In genomic region chr3:50264389-50264963, GRCh38 we compare ENCODE assay signal across 10 cellular contexts. TPM values are rescaled to one million over a fixed set of nuclear protein-coding genes. Genes with fewer than 3 reads are reported as not detected.
DNase-seq lines count a peak whose midpoint lies in the region; ATAC-seq and TF ChIP-seq lines count a peak whose summit lies in the region.
"Had no signal": no experiment of that assay in that cellular context is flagged by ENCODE, and none has a peak within 500 bp of the region (broad histone marks: within the 10 kb centered on the region; RNA-seq: fewer than 3 reads in every experiment).

No MANE protein-coding gene starts in this region.

- peaks cover 15 to 94% (median 89%) of the 10 kb centered on the region in 5 donors for H3K4me1 ChIP-seq in subcutaneous abdominal adipose tissue (ENCODE audit: control insufficient read depth in 5 of 5, insufficient read depth in 5 of 5, low read length in 5 of 5)

- no peaks in the 10 kb centered on the region for H3K27me3 Mint-ChIP-seq in chondrocyte (ENCODE audit: low read depth)
- H3K27me3 Mint-ChIP-seq in activated T-cell treated with anti-CD3 and anti-CD28 coated beads, Interleukin-2, amount 50 U/mL, for 4 hours (ENCODE audit: low read depth), result peaks cover 4% of the 10 kb centered on the region
- peaks cover 20% of the 10 kb centered on the region for H3K27me3 Mint-ChIP-seq in activated naive CD8-positive, alpha-beta T cell treated with anti-CD3 and anti-CD28 coated beads for 36 hours

- no peak overlapping the region for H3K4me3 ChIP-seq in subcutaneous abdominal adipose tissue (ENCODE audit: low read depth in 1 of 5, low read length in 5 of 5)

- no peaks in the 10 kb centered on the region for H3K9me3 Mint-ChIP-seq in chondrocyte (ENCODE audit: low read depth)
- no peaks in the 10 kb centered on the region for H3K9me3 Mint-ChIP-seq in activated T-cell treated with anti-CD3 and anti-CD28 coated beads, Interleukin-2, amount 50 U/mL, for 4 hours
- H3K9me3 Mint-ChIP-seq in activated naive CD8-positive, alpha-beta T cell treated with anti-CD3 and anti-CD28 coated beads for 36 hours, result no peaks in the 10 kb centered on the region
- H3K9me3 Mint-ChIP-seq: T-helper 1 cell treated with Interleukin-12 subunit alpha and Interleukin-12 subunit beta and Interleukin-4 antibody, amounts not matched to agents 30 μg/mL and 1 μg/mL, for 36 hours had no signal

- peak overlapping the region; percentile 83 for H3K27ac ChIP-seq in subcutaneous abdominal adipose tissue (ENCODE audit: low read depth, low read length)

- no peaks in the 10 kb centered on the region for H3K36me3 ChIP-seq in subcutaneous abdominal adipose tissue (ENCODE audit: control insufficient read depth in 5 of 5, insufficient read depth in 5 of 5, low read length in 5 of 5)

- H3K4me3 Mint-ChIP-seq in chondrocyte (ENCODE audit: unreplicated experiment), result no peak overlapping the region
- H3K4me3 Mint-ChIP-seq in activated T-cell treated with anti-CD3 and anti-CD28 coated beads, Interleukin-2, amount 50 U/mL, for 4 hours, result no peak overlapping the region
- H3K4me3 Mint-ChIP-seq in activated naive CD8-positive, alpha-beta T cell treated with anti-CD3 and anti-CD28 coated beads for 36 hours, result no peak overlapping the region
- H3K4me3 Mint-ChIP-seq: B cell; T-helper 1 cell treated with Interleukin-12 subunit alpha and Interleukin-12 subunit beta and Interleukin-4 antibody, amounts not matched to agents 30 μg/mL and 1 μg/mL, for 36 hours had no signal

- no peak for TF ChIP-seq CTCF in chondrocyte (IDR thresholded peaks at IDR 0.05)

- H3K4me1 Mint-ChIP-seq in chondrocyte (ENCODE audit: low read depth), result peaks cover 84% of the 10 kb centered on the region
- peaks cover 4% of the 10 kb centered on the region for H3K4me1 Mint-ChIP-seq in activated T-cell treated with anti-CD3 and anti-CD28 coated beads, Interleukin-2, amount 50 U/mL, for 4 hours (ENCODE audit: low read depth)
- H3K4me1 Mint-ChIP-seq in activated naive CD8-positive, alpha-beta T cell treated with anti-CD3 and anti-CD28 coated beads for 36 hours, result peaks cover 3% of the 10 kb centered on the region

- H3K9ac ChIP-seq in subcutaneous abdominal adipose tissue (ENCODE audit: low read length in 5 of 5), result peak overlapping the region in 2 of 5 donors; percentile 30 to 41

- peak overlapping the region; percentile 96 for H3K27ac Mint-ChIP-seq in chondrocyte (ENCODE audit: unreplicated experiment)
- no peak overlapping the region for H3K27ac Mint-ChIP-seq in activated naive CD8-positive, alpha-beta T cell treated with anti-CD3 and anti-CD28 coated beads for 36 hours
- H3K27ac Mint-ChIP-seq: B cell; T-helper 1 cell treated with Interleukin-12 subunit alpha and Interleukin-12 subunit beta and Interleukin-4 antibody, amounts not matched to agents 30 μg/mL and 1 μg/mL, for 36 hours had no signal

- no peaks in the 10 kb centered on the region for H3K36me3 Mint-ChIP-seq in chondrocyte (ENCODE audit: low read depth)
- no peaks in the 10 kb centered on the region for H3K36me3 Mint-ChIP-seq in activated T-cell treated with anti-CD3 and anti-CD28 coated beads, Interleukin-2, amount 50 U/mL, for 4 hours (ENCODE audit: insufficient read depth)
- H3K36me3 Mint-ChIP-seq in activated naive CD8-positive, alpha-beta T cell treated with anti-CD3 and anti-CD28 coated beads for 36 hours, result no peaks in the 10 kb centered on the region

- H3K9me3 ChIP-seq in subcutaneous abdominal adipose tissue (ENCODE audit: control insufficient read depth in 5 of 5, low read length in 5 of 5), result no peaks in the 10 kb centered on the region

- peaks cover 0 to 3% (median 0%) of the 10 kb centered on the region in 5 donors for H3K27me3 ChIP-seq in subcutaneous abdominal adipose tissue (ENCODE audit: control insufficient read depth in 5 of 5, insufficient read depth in 4 of 5, low read length in 5 of 5)

- peak; percentile 8 for DNase-seq in NCI-H1105 treated with DMSO at 0.1 percent for 48 hours (lab: John Stamatoyannopoulos, UW)
- DNase-seq in NCI-H1105 (lab: John Stamatoyannopoulos, UW), result no peak
- DNase-seq in chondrocyte (ENCODE audit: low spot score), result no peak
- DNase-seq in kidney tubule cell (ENCODE audit: low spot score), result peak; percentile 97
- no peak for DNase-seq in activated T-cell treated with anti-CD3 and anti-CD28 coated beads, Interleukin-2, amount 50 U/mL, for 4 hours
- DNase-seq in activated naive CD8-positive, alpha-beta T cell treated with anti-CD3 and anti-CD28 coated beads for 36 hours, result no peak
- no peak for DNase-seq in UCSD-AML1 (lab: John Stamatoyannopoulos, UW; ENCODE audit: unreplicated experiment)

- ATAC-seq in activated T-cell treated with anti-CD3 and anti-CD28 coated beads, Interleukin-2, amount 50 U/mL, for 4 hours, result no peak

RNA-seq across cellular contexts. Expression of gene SEMA3B, which starts 4.5 kb away (rescaled TPM):
- 9.6 to 16.4 TPM (median 14.9 TPM) in 3 replicates for total RNA-seq in chondrocyte
- total RNA-seq in activated T-cell treated with anti-CD3 and anti-CD28 coated beads, Interleukin-2, amount 50 U/mL, for 4 hours, result under 1 TPM; 0.35 to 0.55 (median 0.52) TPM
- 1 to 10 TPM; 1.2 to 1.6 TPM for total RNA-seq in activated naive CD8-positive, alpha-beta T cell treated with anti-CD3 and anti-CD28 coated beads for 36 hours

RNA-seq across cellular contexts. Expression of gene LSMEM2, which starts 14.4 kb away (rescaled TPM):
- not detected in 3 replicates for total RNA-seq in chondrocyte
- total RNA-seq in activated T-cell treated with anti-CD3 and anti-CD28 coated beads, Interleukin-2, amount 50 U/mL, for 4 hours, result under 1 TPM in 1 of 3 donors, not detected in 2; 0.13 TPM
- total RNA-seq in activated naive CD8-positive, alpha-beta T cell treated with anti-CD3 and anti-CD28 coated beads for 36 hours, result not detected
- total RNA-seq: B cell had no signal

RNA-seq across cellular contexts. Expression of gene IFRD2, which starts 27.8 kb away (rescaled TPM):
- 38.9 to 54.4 TPM (median 44.0 TPM) in 3 replicates for total RNA-seq in chondrocyte
- total RNA-seq in activated T-cell treated with anti-CD3 and anti-CD28 coated beads, Interleukin-2, amount 50 U/mL, for 4 hours, result 100 to 1,000 TPM; 339 to 366 (median 341) TPM
- total RNA-seq in activated naive CD8-positive, alpha-beta T cell treated with anti-CD3 and anti-CD28 coated beads for 36 hours, result 100 to 1,000 TPM; 177 to 182 TPM

RNA-seq across cellular contexts. Expression of gene GNAI2, which starts 28.5 kb away (rescaled TPM):
- total RNA-seq in chondrocyte, result 388 to 444 TPM (median 443 TPM) in 3 replicates
- 100 to 1,000 TPM; 160 to 175 (median 172) TPM for total RNA-seq in activated T-cell treated with anti-CD3 and anti-CD28 coated beads, Interleukin-2, amount 50 U/mL, for 4 hours
- total RNA-seq in activated naive CD8-positive, alpha-beta T cell treated with anti-CD3 and anti-CD28 coated beads for 36 hours, result 100 to 1,000 TPM; 211 to 217 TPM

RNA-seq across cellular contexts. Expression of gene HYAL3, which starts 34.7 kb away (rescaled TPM):
- 5.3 to 6.9 TPM (median 5.4 TPM) in 3 replicates for total RNA-seq in chondrocyte
- total RNA-seq in activated T-cell treated with anti-CD3 and anti-CD28 coated beads, Interleukin-2, amount 50 U/mL, for 4 hours, result 10 to 100 TPM in 1 of 3 donors, 1 to 10 TPM in 2; 4.9 to 10.3 (median 7.2) TPM
- 1 to 10 TPM; 6.0 to 6.8 TPM for total RNA-seq in activated naive CD8-positive, alpha-beta T cell treated with anti-CD3 and anti-CD28 coated beads for 36 hours

Comparison
In these comparisons a context has a peak if more than half of its experiments do, and no peak if none do; other contexts are left out.
1. DNase-seq: peak in NCI-H1105 treated with DMSO at 0.1 percent for 48 hours (single experiment) and kidney tubule cell (single experiment); none in NCI-H1105 (single experiment), chondrocyte (single experiment), activated T-cell treated with anti-CD3 and anti-CD28 coated beads, Interleukin-2, amount 50 U/mL, for 4 hours (single experiment), activated naive CD8-positive, alpha-beta T cell treated with anti-CD3 and anti-CD28 coated beads for 36 hours (single experiment) and UCSD-AML1 (single experiment).